In genomic region chr1:150168960-150169565, GRCh38 we compare ENCODE assay signal across 8 cellular contexts. TPM values are rescaled to one million over a fixed set of nuclear protein-coding genes. Genes with fewer than 3 reads are reported as not detected.
A peak's percentile ranks its signal among the peaks of the same experiment; 100 is the strongest.
DNase-seq lines count a peak whose midpoint lies in the region; ATAC-seq and TF ChIP-seq lines count a peak whose summit lies in the region.

No MANE protein-coding gene starts in this region.

- H3K36me3 ChIP-seq in SK-N-SH (replicated peaks in 1 of 2; ENCODE audit: control insufficient read depth in 1 of 2, insufficient read depth in 2 of 2, low read length in 1 of 2) (no peaks in the 10 kb centered on the region), cardiac muscle cell (no peaks in the 10 kb centered on the region)

- H3K4me3 ChIP-seq in SK-N-SH (ENCODE audit: low read depth in 2 of 2, low read length in 1 of 2) (no peak overlapping the region; a peak in 1 of 4 replicates), cardiac muscle cell (no peak overlapping the region)

- H3K9me3 ChIP-seq in SK-N-SH (no peaks in the 10 kb centered on the region), cardiac muscle cell (ENCODE audit: low read depth) (no peaks in the 10 kb centered on the region)

- ATAC-seq in HG03097 (IDR thresholded peaks at IDR 0.05; ENCODE audit: low FRiP score, unreplicated experiment): no peak

- H3K27me3 ChIP-seq in SK-N-SH (ENCODE audit: insufficient read depth) (no peaks in the 10 kb centered on the region), cardiac muscle cell (no peaks in the 10 kb centered on the region)

- H3K4me2 ChIP-seq in SK-N-SH: no peak overlapping the region

- H3K4me1 ChIP-seq in SK-N-SH (ENCODE audit: control insufficient read depth in 1 of 2, insufficient read depth in 2 of 2, low read depth in 1 of 2, low read length in 1 of 2): peaks cover 0 to 3% of the 10 kb centered on the region in 2 experiments; a peak in 2 of 4 replicates
- peaks cover 10% of the 10 kb centered on the region for H3K4me1 ChIP-seq in cardiac muscle cell (ENCODE audit: low read depth)

- no peaks in the 10 kb centered on the region for H3K9me2 ChIP-seq in SK-N-SH

- H3K27ac ChIP-seq in SK-N-SH (ENCODE audit: low read depth in 2 of 2, low read length in 1 of 2): no peak overlapping the region
- H3K27ac ChIP-seq in cardiac muscle cell: no peak overlapping the region

- POLR2A ChIA-PET in SK-N-SH (lab: Yijun Ruan, JAX): interaction anchor here (1.0 to 1.1 kb wide), 2 partner anchors 18 to 282 kb away, joined by 4 to 8 read pairs; a partner anchor contains a TSS

- CTCF ChIA-PET in SK-N-SH (lab: Yijun Ruan, JAX): interaction anchor here (0.5 to 8.6 kb wide), 45 partner anchors 9 to 757 kb away, joined by 3 to 87 read pairs (median 5); partner anchors contain the start of genes OTUD7B, PLEKHO1, SETDB1 and VPS45

- no peak overlapping the region for H3K9ac ChIP-seq in SK-N-SH

- H3K79me2 ChIP-seq in SK-N-SH (ENCODE audit: insufficient read depth): no peaks in the 10 kb centered on the region

- TF ChIP-seq RAD21 in SK-N-SH (IDR thresholded peaks at IDR 0.05; ENCODE audit: low read length): peak; percentile 90

- H4K20me1 ChIP-seq in SK-N-SH (ENCODE audit: insufficient read depth): no peaks in the 10 kb centered on the region

- TF ChIP-seq EP300 in SK-N-SH (IDR thresholded peaks at IDR 0.05; ENCODE audit: borderline replicate concordance in 1 of 2, low read depth in 1 of 2, low read length in 1 of 2): no peak

- no peaks in the 10 kb centered on the region for H3F3A ChIP-seq in SK-N-SH (replicated peaks; ENCODE audit: insufficient read depth)

- WGBS in SK-N-SH (ENCODE audit: low lambda C conversion rate): 12% methylated on average over 6 of the region's 6 CpGs

- DNase-seq in COLO829 (ENCODE audit: low spot score) (peak; percentile 76), HT-29 (ENCODE audit: low spot score) (peak; percentile 73), SK-N-SH (peak; percentile 84), cardiac muscle cell (ENCODE audit: low read depth in 1 of 2, low spot score in 1 of 2) (peak; percentile 75 to 77), retina (peak; percentile 72), putamen (ENCODE audit: low spot score) (no peak)
- peak; percentile 41 for DNase-seq in activated naive CD4-positive, alpha-beta T cell treated with anti-CD3 and anti-CD28 coated beads, Interleukin-2, amount 50 U/mL, for 16 hours

- TF ChIP-seq CTCF in SK-N-SH (IDR thresholded peaks at IDR 0.05) (peak; percentile 93), cardiac muscle cell (IDR thresholded peaks at IDR 0.05; ENCODE audit: low read depth, low read length) (peak; percentile 88)

- no peak overlapping the region for H2AFZ ChIP-seq in SK-N-SH (ENCODE audit: low read depth)

TF ChIP-seq in SK-N-SH, 30 proteins besides CTCF, POLR2A, EP300 and RAD21:
- TF ChIP-seq NFIC (IDR thresholded peaks at IDR 0.05; ENCODE audit: borderline replicate concordance) (peak; percentile 96), SMC3 (IDR thresholded peaks at IDR 0.05; ENCODE audit: low read depth, low read length) (peak; percentile 90), PBX3 (IDR thresholded peaks at IDR 0.05) (no peak), NRF1 (IDR thresholded peaks at IDR 0.05; ENCODE audit: low read depth, low read length) (0 out of 2 replicates have a peak, but pooled peaks have one; percentile 12), RXRA (IDR thresholded peaks at IDR 0.05; ENCODE audit: borderline replicate concordance, low read depth) (no peak)

RNA-seq across cellular contexts. Expression of gene PLEKHO1, which starts 19.3 kb away (rescaled TPM):
- 0.05 and 0.18 TPM in 2 replicates for total RNA-seq in HT-29 (2014; rRNA removed; shearing (Covaris generic))
- polyA plus RNA-seq in SK-N-SH (2012; rRNA removed) (27.8 and 33.5 TPM in 2 replicates), cardiac muscle cell (143 and 149 TPM in 2 replicates)
- polyA plus RNA-seq in SK-N-SH (2012; cell fraction: cytosol; rRNA removed): 24.1 and 25.1 TPM in 2 replicates
- polyA plus RNA-seq in SK-N-SH (2012; cell fraction: nucleus; rRNA removed): 54.0 and 65.5 TPM in 2 replicates
- 94.1 and 102 TPM in 2 replicates for total RNA-seq in cardiac muscle cell

Comparison
In these comparisons a context has a peak if more than half of its experiments do, and no peak if none do; other contexts are left out.
1. RNA of gene PLEKHO1, which starts 19.3 kb away (total RNA-seq): 94.1 to 102 TPM in cardiac muscle cell; 0.05 to 0.18 TPM in HT-29; every median in the first group is over 10 times any median in the second.